Comparison of ENCODE assay signal across 12 cellular contexts in genomic region chr1:175221548-175222175, GRCh38. TPM values are rescaled to one million over a fixed set of nuclear protein-coding genes. Genes with fewer than 3 reads are reported as not detected.
A peak's percentile ranks its signal among the peaks of the same experiment; 100 is the strongest.
DNase-seq lines count a peak whose midpoint lies in the region; FAIRE-seq and TF ChIP-seq lines count a peak whose summit lies in the region.
"Had no signal": no experiment of that assay in that cellular context is flagged by ENCODE, and none has a peak within 500 bp of the region (broad histone marks: within the 10 kb centered on the region; RNA-seq: fewer than 3 reads in every experiment).

No MANE protein-coding gene starts in this region.

- H3K36me3 Mint-ChIP-seq in activated naive CD4-positive, alpha-beta T cell treated with anti-CD3 and anti-CD28 coated beads, Interleukin-2, amount 10 ng/mL, durations not matched to agents 7 days and 5 days = no peaks in the 10 kb centered on the region
- H3K36me3 Mint-ChIP-seq: CD8-positive, alpha-beta memory T cell had no signal

- H3K27me3 ChIP-seq in keratinocyte (ENCODE audit: control insufficient read depth, extremely low read depth, insufficient read depth, low read length) (no peaks in the 10 kb centered on the region), spleen (replicated peaks in 1 of 7) (no peaks in the 10 kb centered on the region)
- no peaks in the 10 kb centered on the region for H3K27me3 ChIP-seq in effector memory CD4-positive, alpha-beta T cell (replicated peaks; ENCODE audit: control insufficient read depth, insufficient read depth, low read length, poor library complexity, severe bottlenecking)

- H3K4me1 ChIP-seq in keratinocyte (ENCODE audit: control insufficient read depth, extremely low read depth, insufficient read depth, low read length) (peaks cover 46% of the 10 kb centered on the region), spleen (peaks cover 0 to 64% (median 21%) of the 10 kb centered on the region in 6 donors)
- H3K4me1 ChIP-seq in effector memory CD4-positive, alpha-beta T cell (ENCODE audit: control insufficient read depth, insufficient read depth, low read length, poor library complexity, severe bottlenecking) = no peaks in the 10 kb centered on the region

- H4K20me1 ChIP-seq in keratinocyte (ENCODE audit: control insufficient read depth, extremely low read depth, insufficient read depth, low read length) = no peaks in the 10 kb centered on the region

- no peak overlapping the region for H3K27ac Mint-ChIP-seq in activated naive CD4-positive, alpha-beta T cell treated with anti-CD3 and anti-CD28 coated beads, Interleukin-2, amount 10 ng/mL, durations not matched to agents 7 days and 5 days

- WGBS in spleen, 5 donors = 69 to 81% (median 80%) methylated on average over 10 of the region's 10 CpGs

- peak overlapping the region; percentile 75 for H2AFZ ChIP-seq in keratinocyte (ENCODE audit: control insufficient read depth, low read length)

- H3K9me3 ChIP-seq in keratinocyte (ENCODE audit: control insufficient read depth, low read depth, low read length) (no peaks in the 10 kb centered on the region), spleen (no peaks in the 10 kb centered on the region)
- no peaks in the 10 kb centered on the region for H3K9me3 ChIP-seq in effector memory CD4-positive, alpha-beta T cell (ENCODE audit: control insufficient read depth, low read length)

- peak overlapping the region; percentile 78 for H3K4me2 ChIP-seq in keratinocyte (ENCODE audit: control insufficient read depth, extremely low read depth, insufficient read depth, low read depth, low read length)

- no peak for FAIRE-seq in keratinocyte (lab: Jason Lieb, UNC)

- dilution Hi-C loops in keratinocyte (cut with MboI; ENCODE audit: extremely low pct_ligation_motif_present, low sequenced_read_pairs) = no loop called here

- H3K9me3 Mint-ChIP-seq in activated naive CD4-positive, alpha-beta T cell treated with anti-CD3 and anti-CD28 coated beads, Interleukin-2, amount 10 ng/mL, durations not matched to agents 7 days and 5 days = no peaks in the 10 kb centered on the region
- H3K9me3 Mint-ChIP-seq: CD8-positive, alpha-beta memory T cell had no signal

- H3K4me3 Mint-ChIP-seq in activated naive CD4-positive, alpha-beta T cell treated with anti-CD3 and anti-CD28 coated beads, Interleukin-2, amount 10 ng/mL, durations not matched to agents 7 days and 5 days = no peak overlapping the region
- H3K4me3 Mint-ChIP-seq: CD8-positive, alpha-beta memory T cell had no signal

- H3K9ac ChIP-seq in keratinocyte (ENCODE audit: control insufficient read depth, extremely low read depth, insufficient read depth, low read length) = no peak overlapping the region

- TF ChIP-seq CTCF in keratinocyte (optimal IDR thresholded peaks at IDR 0.05 in 1 of 3, IDR thresholded peaks at IDR 0.05 in 1 of 3, conservative IDR thresholded peaks at IDR 0.05 in 1 of 3; ENCODE audit: extremely low read depth in 1 of 3, insufficient read depth in 2 of 3, low read length in 3 of 3) = peak; percentile 23 to 67 (median 56)
- no peak for TF ChIP-seq CTCF in spleen (IDR thresholded peaks at IDR 0.05 in 8 of 11, conservative IDR thresholded peaks at IDR 0.05 in 3 of 11)

- no peaks in the 10 kb centered on the region for H3K9me1 ChIP-seq in keratinocyte (ENCODE audit: control insufficient read depth, extremely low read depth, insufficient read depth, low read length)

- DNase-seq in HPDE6-E6E7 (ENCODE audit: extremely low spot score) = peak; percentile 61
- peak; percentile 72 for DNase-seq in dermis blood vessel endothelial cell
- DNase-seq in keratinocyte (ENCODE audit: low read depth, low spot score) = peak; percentile 62
- DNase-seq in spleen = no peak
- DNase-seq in NCI-H2196 (lab: John Stamatoyannopoulos, UW; ENCODE audit: unreplicated experiment) = no peak
- no peak for DNase-seq in activated naive CD4-positive, alpha-beta T cell treated with anti-CD3 and anti-CD28 coated beads, Interleukin-2, amount 10 ng/mL, durations not matched to agents 7 days and 5 days
- no peak for DNase-seq in effector memory CD4-positive, alpha-beta T cell
- DNase-seq in cortex of kidney (lab: John Stamatoyannopoulos, UW) = no peak
- DNase-seq: activated T-cell treated with anti-CD3 and anti-CD28 coated beads, Interleukin-2, amount 50 U/mL, for 1 hour; CD8-positive, alpha-beta memory T cell; hypothalamus; NCI-H524 treated with DMSO at 0.1 percent for 48 hours had no signal

- peaks cover 10% of the 10 kb centered on the region for H3K4me1 Mint-ChIP-seq in activated naive CD4-positive, alpha-beta T cell treated with anti-CD3 and anti-CD28 coated beads, Interleukin-2, amount 10 ng/mL, durations not matched to agents 7 days and 5 days

- H3K4me3 ChIP-seq in keratinocyte (ENCODE audit: control insufficient read depth in 2 of 3, extremely low read depth in 1 of 3, insufficient read depth in 2 of 3, low read depth in 1 of 3, low read length in 3 of 3) = peak overlapping the region in 2 of 3 experiments; percentile 13 to 33
- no peak overlapping the region for H3K4me3 ChIP-seq in spleen
- no peak overlapping the region for H3K4me3 ChIP-seq in effector memory CD4-positive, alpha-beta T cell (ENCODE audit: insufficient read depth, low read depth, low read length, poor library complexity, severe bottlenecking)

- peaks cover 6% of the 10 kb centered on the region for H3K27me3 Mint-ChIP-seq in activated naive CD4-positive, alpha-beta T cell treated with anti-CD3 and anti-CD28 coated beads, Interleukin-2, amount 10 ng/mL, durations not matched to agents 7 days and 5 days

- no peaks in the 10 kb centered on the region for H3K79me2 ChIP-seq in keratinocyte (ENCODE audit: control insufficient read depth, insufficient read depth, low read length)

- intact Hi-C loops in spleen (cut with DNase I; ENCODE audit: low total_unique reads) = no loop called here

- H3K27ac ChIP-seq in keratinocyte (ENCODE audit: control insufficient read depth, insufficient read depth, low read length) (peak overlapping the region; percentile 73), spleen (peak overlapping the region in 5 of 8 donors; percentile 38 to 64 (median 57))
- no peak overlapping the region for H3K27ac ChIP-seq in effector memory CD4-positive, alpha-beta T cell (ENCODE audit: insufficient read depth, low read length, poor library complexity, severe bottlenecking)

- TF ChIP-seq POLR2A in spleen (IDR thresholded peaks at IDR 0.05) = no peak

- H3K36me3 ChIP-seq in keratinocyte (ENCODE audit: control insufficient read depth in 2 of 2, extremely low read depth in 1 of 2, insufficient read depth in 2 of 2, low read length in 2 of 2) (no peaks in the 10 kb centered on the region), spleen (no peaks in the 10 kb centered on the region)
- no peaks in the 10 kb centered on the region for H3K36me3 ChIP-seq in effector memory CD4-positive, alpha-beta T cell (ENCODE audit: control insufficient read depth, insufficient read depth, low read length)

- CTCF ChIA-PET in activated naive CD4-positive, alpha-beta T cell treated with anti-CD3 and anti-CD28 coated beads, Interleukin-2, amount 10 ng/mL, durations not matched to agents 7 days and 5 days (lab: Charles Lee) = interaction anchor here (2.0 kb wide), 1 partner anchor 96 kb away, joined by 7 read pairs; no protein-coding TSS in a partner anchor

RNA-seq across cellular contexts. Expression of gene KIAA0040, which starts 29.1 kb away (rescaled TPM):
- 20.8 and 25.7 TPM in 2 replicates for total RNA-seq in dermis blood vessel endothelial cell
- 40.8 to 70.0 TPM (median 57.9 TPM) in 3 replicates for polyA plus RNA-seq in keratinocyte
- polyA plus RNA-seq in keratinocyte (2011; ENCODE audit: low read depth) = 12.1 TPM
- 34.3 and 56.5 TPM in 2 replicates for polyA plus RNA-seq in keratinocyte (2011; cell fraction: cytosol; rRNA removed)
- polyA plus RNA-seq in keratinocyte (2011; cell fraction: nucleus; rRNA removed) = 46.6 and 47.4 TPM in 2 replicates
- polyA plus RNA-seq in keratinocyte (2012; ENCODE audit: low replicate concordance) = 12.5 and 40.7 TPM in 2 replicates
- 50.7 to 75.0 TPM (median 60.1 TPM) in 3 replicates for polyA minus RNA-seq in keratinocyte
- 39.3 TPM for polyA minus RNA-seq in keratinocyte (2011; cell fraction: cytosol; rRNA and poly(A)+ RNA removed)
- 24.7 and 42.9 TPM in 2 replicates for polyA minus RNA-seq in keratinocyte (2011; cell fraction: nucleus; rRNA and poly(A)+ RNA removed)
- total RNA-seq in spleen = 100 to 1,000 TPM in 1 of 7 donors, 10 to 100 TPM in 6; 45.9 to 111 (median 52.0) TPM
- 10 to 100 TPM; 13.7 to 19.1 (median 18.7) TPM for polyA plus RNA-seq in spleen

Comparison
In these comparisons a context has a peak if more than half of its experiments do, and no peak if none do; other contexts are left out.
1. DNase-seq: peak in HPDE6-E6E7 (single experiment), dermis blood vessel endothelial cell (single experiment) and keratinocyte (single experiment); none in spleen (single experiment), NCI-H2196 (single experiment), activated naive CD4-positive, alpha-beta T cell treated with anti-CD3 and anti-CD28 coated beads, Interleukin-2, amount 10 ng/mL, durations not matched to agents 7 days and 5 days (single experiment), effector memory CD4-positive, alpha-beta T cell (0 of 3) and cortex of kidney (single experiment).
2. H3K4me3 ChIP-seq: peak in keratinocyte (2 of 3); none in spleen (0 of 8) and effector memory CD4-positive, alpha-beta T cell (single experiment).
3. CTCF ChIP-seq: peak in keratinocyte (3 of 3); none in spleen (0 of 11).